8 cellular contexts compared by ENCODE assay signal in the genomic region with DNA sequence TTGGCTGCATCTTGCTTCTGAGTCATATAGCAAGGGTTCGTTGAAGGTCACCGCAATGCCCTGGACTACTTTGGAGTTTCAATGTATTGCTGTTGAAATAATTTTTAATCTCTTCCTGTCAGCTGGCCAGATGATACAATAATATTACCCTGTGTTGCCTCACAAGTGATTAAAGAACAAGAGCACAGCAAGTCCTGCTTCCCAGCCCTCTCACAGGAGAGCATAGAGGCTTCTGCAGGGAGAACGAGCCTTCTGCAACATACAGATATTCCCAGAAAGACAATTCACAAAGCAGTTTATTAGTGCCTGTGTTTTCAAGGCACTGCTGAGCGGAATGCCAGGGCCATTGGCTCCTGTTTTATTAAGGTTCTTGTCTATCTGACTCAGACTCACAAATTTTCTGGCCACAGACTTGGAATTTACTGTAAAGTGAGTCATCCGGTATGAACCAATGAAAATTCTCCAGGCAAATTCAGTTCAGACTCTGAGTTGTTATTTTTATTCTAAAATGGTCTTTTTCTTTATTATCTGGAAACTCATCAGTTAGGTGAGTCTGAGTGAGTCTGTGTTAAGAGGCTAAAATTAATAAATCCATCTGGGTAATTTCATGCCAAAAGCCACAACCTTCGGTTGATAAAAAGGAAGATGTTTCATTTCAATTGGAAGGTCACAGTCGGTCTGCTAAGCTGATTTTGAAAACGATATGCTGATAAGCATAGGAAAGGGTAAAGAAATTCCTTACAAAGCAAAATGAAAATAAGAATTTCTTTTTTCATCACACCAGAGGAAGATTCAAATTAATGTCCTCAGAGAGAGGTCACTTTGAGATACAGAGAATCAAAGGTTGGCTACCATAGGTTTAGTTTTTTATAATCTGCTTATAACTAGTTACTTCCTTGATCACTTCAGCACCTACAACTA.
DNase-seq lines count a peak whose midpoint lies in the region; TF ChIP-seq lines count a peak whose summit lies in the region.

No MANE protein-coding gene starts in this region.

- peak; percentile 97 for DNase-seq in GM23248
- peak; percentile 76 to 86 for DNase-seq in SJCRH30
- DNase-seq in fibroblast of mammary gland (ENCODE audit: low read depth) = peak; percentile 97
- DNase-seq in pons (ENCODE audit: low spot score) = peak; percentile 25
- DNase-seq in GM19240 (ENCODE audit: insufficient read length, low spot score) = no peak
- DNase-seq in NCI-H2171 (lab: John Stamatoyannopoulos, UW) = no peak
- no peak for DNase-seq in activated CD8-positive, alpha-beta memory T cell treated with anti-CD3 and anti-CD28 coated beads, Interleukin-2, amount 50 U/mL, for 4 hours
- no peak for DNase-seq in activated CD4-positive, CD25-positive, alpha-beta regulatory T cell (lab: John Stamatoyannopoulos, UW)

- H3K36me3 ChIP-seq in GM23248 (ENCODE audit: low read depth) (no peaks in the 10 kb centered on the region), SJCRH30 (no peaks in the 10 kb centered on the region)

- H2AFZ ChIP-seq in GM23248 = peak overlapping the region; percentile 60

- peak overlapping the region; percentile 96 for H3K9ac ChIP-seq in GM23248

- 0 to 1% methylated on average over 8 of the region's 8 CpGs for WGBS in GM23248 (ENCODE audit: low coverage in 1 of 2, low lambda C conversion rate in 2 of 2, missing lambda C conversion rate in 2 of 2), 2 experiments

- H3F3A ChIP-seq in GM23248 (ENCODE audit: insufficient read depth) = peaks cover 50% of the 10 kb centered on the region

- H3K9me3 ChIP-seq in GM23248 (ENCODE audit: low read depth) (no peaks in the 10 kb centered on the region), SJCRH30 (replicated peaks) (no peaks in the 10 kb centered on the region)

- H3K9me2 ChIP-seq in GM23248 (ENCODE audit: insufficient read depth) = no peaks in the 10 kb centered on the region

- H3K4me3 ChIP-seq in GM23248 (peak overlapping the region; percentile 78), SJCRH30 (peak overlapping the region; percentile 43), fibroblast of mammary gland (ENCODE audit: control insufficient read depth, low read depth, low read length) (peak overlapping the region; percentile 49)

- H3K4me1 ChIP-seq in GM23248 (ENCODE audit: insufficient read depth) (peaks cover 39% of the 10 kb centered on the region), SJCRH30 (peaks cover 26% of the 10 kb centered on the region)

- peak overlapping the region; percentile 92 for H3K4me2 ChIP-seq in GM23248 (ENCODE audit: unreplicated experiment)

- in situ Hi-C loops in GM23248 (cut with MboI) = no loop called here

- H3K27me3 ChIP-seq in GM23248 (replicated peaks; ENCODE audit: insufficient read depth) (no peaks in the 10 kb centered on the region), SJCRH30 (no peaks in the 10 kb centered on the region)

- no peak for TF ChIP-seq CTCF in fibroblast of mammary gland (conservative IDR thresholded peaks at IDR 0.05; ENCODE audit: control insufficient read depth, insufficient read depth, low read depth, low read length)

- no peaks in the 10 kb centered on the region for H4K20me1 ChIP-seq in GM23248 (ENCODE audit: insufficient read depth)

- H3K79me2 ChIP-seq in GM23248 (ENCODE audit: insufficient read depth) = peaks cover 20% of the 10 kb centered on the region

- H3K27ac ChIP-seq in GM23248 (peak overlapping the region; percentile 100), SJCRH30 (peak overlapping the region; percentile 98)

Comparison
In these comparisons a context has a peak if more than half of its experiments do, and no peak if none do; other contexts are left out.
1. DNase-seq: peak in GM23248 (single experiment), SJCRH30 (2 of 2), fibroblast of mammary gland (single experiment) and pons (single experiment); none in GM19240 (single experiment), NCI-H2171 (single experiment), activated CD8-positive, alpha-beta memory T cell treated with anti-CD3 and anti-CD28 coated beads, Interleukin-2, amount 50 U/mL, for 4 hours (single experiment) and activated CD4-positive, CD25-positive, alpha-beta regulatory T cell (0 of 4).
2. Peak in every context shown above with its lines, with median percentiles within 50 percentile points of each other: H3K4me3 ChIP-seq.